Comparison of ENCODE assay signal across 25 cellular contexts in genomic region chr1:177934461-177934860, GRCh38. TPM values are rescaled to one million over a fixed set of nuclear protein-coding genes. Genes with fewer than 3 reads are reported as not detected.
"Had no signal": no experiment of that assay in that cellular context is flagged by ENCODE, and none has a peak within 500 bp of the region (broad histone marks: within the 10 kb centered on the region; RNA-seq: fewer than 3 reads in every experiment).

No MANE protein-coding gene starts in this region.

- H3K27me3 ChIP-seq: neutrophil, pancreas, right lobe of liver, sigmoid colon, suprapubic skin, testis, tibial artery, transverse colon, upper lobe of right lung, uterus had no signal

- H3K4me1 ChIP-seq: pancreas, prostate gland, right lobe of liver, sigmoid colon, suprapubic skin, testis, tibial artery, transverse colon, upper lobe of right lung, uterus had no signal

- H3K27ac ChIP-seq: neutrophil, pancreas, prostate gland, right lobe of liver, sigmoid colon, suprapubic skin, testis, tibial artery, transverse colon, upper lobe of right lung, uterus had no signal

- H3K36me3 ChIP-seq: neutrophil, prostate gland, uterus had no signal

- H3K9me3 ChIP-seq: neutrophil, pancreas, prostate gland, right lobe of liver, sigmoid colon, suprapubic skin, testis, tibial artery, transverse colon, upper lobe of right lung, uterus had no signal

- H3K4me3 ChIP-seq: pancreas, prostate gland, right lobe of liver, sigmoid colon, suprapubic skin, testis, tibial artery, transverse colon, upper lobe of right lung, uterus had no signal

- DNase-seq: naive thymus-derived CD8-positive, alpha-beta T cell; nephron progenitor cell; nucleus accumbens; pancreas; retina; right lobe of liver; sigmoid colon; small intestine; stimulated activated CD4-positive, alpha-beta T cell treated with anti-CD3 and anti-CD28 coated beads, Interleukin-15, amount 100 ng/mL, for 24 hours; stimulated activated CD4-positive, alpha-beta T cell treated with anti-CD3 and anti-CD28 coated beads, Interleukin-2, amount 100 ng/mL, for 24 hours; stimulated activated CD4-positive, alpha-beta T cell treated with anti-CD3 and anti-CD28 coated beads, Interleukin-2, amount 100 ng/mL, for 48 hours; stimulated activated CD4-positive, alpha-beta T cell treated with anti-CD3 and anti-CD28 coated beads, Interleukin-4, amount 100 ng/mL, for 24 hours; stimulated activated naive B cell treated with anti-CD40 and anti-IgM and Interleukin-4, amounts not matched to agents 10 μg/mL and 1 μg/mL and 100 μg/mL, for 72 hours; stimulated activated naive CD4-positive, alpha-beta T cell treated with Interleukin-2 at 50 U/mL for 16 hours; substantia nigra; testis; tibial artery; transverse colon; upper lobe of right lung; uterus had no signal

- ATAC-seq: naive thymus-derived CD8-positive, alpha-beta T cell; natural killer cell treated with Interleukin-12 subunit alpha and Interleukin-12 subunit beta and Interleukin-15 and Interleukin-18, amount 100 ng/mL, for 72 hours; pancreas; right lobe of liver; stimulated activated effector memory CD8-positive, alpha-beta T cell treated with anti-CD3 and anti-CD28 coated beads, Interleukin-12 subunit alpha, Interleukin-12 subunit beta, amount 100 ng/mL, for 72 hours; stimulated activated naive B cell treated with anti-CD40 and anti-IgM and Interleukin-4, amounts not matched to agents 10 μg/mL and 1 μg/mL and 100 μg/mL, for 72 hours; upper lobe of right lung had no signal

RNA-seq across cellular contexts. Expression of gene SEC16B, which starts 35.4 kb away (rescaled TPM):
- total RNA-seq: naive thymus-derived CD8-positive, alpha-beta T cell; natural killer cell treated with Interleukin-12 subunit alpha and Interleukin-12 subunit beta and Interleukin-15 and Interleukin-18, amount 100 ng/mL, for 72 hours had no signal
